Comparison of ENCODE assay signal across 22 cellular contexts in genomic region chr6:118830691-118831090, GRCh38.
DNase-seq lines count a peak whose midpoint lies in the region; ATAC-seq and TF ChIP-seq lines count a peak whose summit lies in the region.
"Had no signal": no experiment of that assay in that cellular context is flagged by ENCODE, and none has a peak within 500 bp of the region (broad histone marks: within the 10 kb centered on the region; RNA-seq: fewer than 3 reads in every experiment).

No MANE protein-coding gene starts in this region.

- H3K36me3 Mint-ChIP-seq in IgD-negative memory B cell (peaks cover 5% of the 10 kb centered on the region), memory B cell (peaks cover 11% of the 10 kb centered on the region)
- peaks cover 31% of the 10 kb centered on the region for H3K36me3 Mint-ChIP-seq in stimulated activated effector memory CD8-positive, alpha-beta T cell treated with anti-CD3 and anti-CD28 coated beads, Interleukin-12 subunit alpha, Interleukin-12 subunit beta, amount 100 ng/mL, for 72 hours

- H3K27me3 Mint-ChIP-seq in IgD-negative memory B cell (no peaks in the 10 kb centered on the region), memory B cell (no peaks in the 10 kb centered on the region)
- H3K27me3 Mint-ChIP-seq: CD4-positive, alpha-beta memory T cell had no signal

- H3K4me1 Mint-ChIP-seq in IgD-negative memory B cell = peaks cover 0 to 3% (median 3%) of the 10 kb centered on the region in 3 donors
- H3K4me1 Mint-ChIP-seq in memory B cell = peaks cover 13% of the 10 kb centered on the region
- H3K4me1 Mint-ChIP-seq in stimulated activated effector memory CD8-positive, alpha-beta T cell treated with anti-CD3 and anti-CD28 coated beads, Interleukin-12 subunit alpha, Interleukin-12 subunit beta, amount 100 ng/mL, for 72 hours = peaks cover 5% of the 10 kb centered on the region
- H3K4me1 Mint-ChIP-seq: GM23338, H9 had no signal

- H3K4me3 Mint-ChIP-seq in IgD-negative memory B cell (no peak overlapping the region), memory B cell (no peak overlapping the region)
- H3K4me3 Mint-ChIP-seq in stimulated activated effector memory CD8-positive, alpha-beta T cell treated with anti-CD3 and anti-CD28 coated beads, Interleukin-12 subunit alpha, Interleukin-12 subunit beta, amount 100 ng/mL, for 72 hours = no peak overlapping the region
- H3K4me3 Mint-ChIP-seq: CD4-positive, alpha-beta memory T cell; GM23338; H9 had no signal

- H3K9me3 Mint-ChIP-seq in IgD-negative memory B cell (peaks cover 4 to 9% (median 5%) of the 10 kb centered on the region in 3 donors), memory B cell (no peaks in the 10 kb centered on the region)
- H3K9me3 Mint-ChIP-seq in stimulated activated effector memory CD8-positive, alpha-beta T cell treated with anti-CD3 and anti-CD28 coated beads, Interleukin-12 subunit alpha, Interleukin-12 subunit beta, amount 100 ng/mL, for 72 hours = no peaks in the 10 kb centered on the region
- H3K9me3 Mint-ChIP-seq: GM23338 had no signal

- DNase-seq in memory B cell (ENCODE audit: low spot score in 2 of 2) (no peak), NCI-H1436 treated with DMSO at 0.1 percent for 48 hours (lab: John Stamatoyannopoulos, UW) (no peak), dedifferentiated amniotic fluid mesenchymal stem cell (ENCODE audit: extremely low spot score) (no peak)
- DNase-seq in stimulated activated effector memory CD8-positive, alpha-beta T cell treated with anti-CD3 and anti-CD28 coated beads, Interleukin-12 subunit alpha, Interleukin-12 subunit beta, amount 100 ng/mL, for 72 hours (ENCODE audit: low spot score in 2 of 2) = no peak
- DNase-seq: 8988T; ACHN; AML-193; C1 segment of cervical spinal cord; Calu3; CD4-positive, alpha-beta memory T cell; COR-L47; DMS53; DMS79 treated with DMSO at 0.1 percent for 48 hours; GF-D8; H9 had no signal

- H3K27ac Mint-ChIP-seq in IgD-negative memory B cell = peak overlapping the region in 2 of 3 donors; percentile 2 to 87
- H3K27ac Mint-ChIP-seq in memory B cell = peak overlapping the region; percentile 12
- H3K27ac Mint-ChIP-seq in stimulated activated effector memory CD8-positive, alpha-beta T cell treated with anti-CD3 and anti-CD28 coated beads, Interleukin-12 subunit alpha, Interleukin-12 subunit beta, amount 100 ng/mL, for 72 hours = peak overlapping the region; percentile 5
- H3K27ac Mint-ChIP-seq: GM23338, H9 had no signal

- no peak for ATAC-seq in SK-N-SH treated with all-trans-retinoic acid at 6 μM for 48 hours
- ATAC-seq in memory B cell (ENCODE audit: low read depth) = no peak
- no peak for ATAC-seq in stimulated activated effector memory CD8-positive, alpha-beta T cell treated with anti-CD3 and anti-CD28 coated beads, Interleukin-12 subunit alpha, Interleukin-12 subunit beta, amount 100 ng/mL, for 72 hours
- no peak for ATAC-seq in GM21381 (IDR thresholded peaks at IDR 0.05; ENCODE audit: unreplicated experiment)
- no peak for ATAC-seq in HG03457 (IDR thresholded peaks at IDR 0.05; ENCODE audit: unreplicated experiment)
- ATAC-seq: A549, GM23338, HCT116 had no signal

TF ChIP-seq in SK-N-SH treated with all-trans-retinoic acid at 6 μM for 48 hours, 23 proteins besides CTCF, POLR2A, EP300 and RAD21:
- TF ChIP-seq ZNF70 (CRISPR knock-in tag; IDR thresholded peaks at IDR 0.05) = no peak
- TF ChIP-seq TCF4 (CRISPR knock-in tag; IDR thresholded peaks at IDR 0.05; ENCODE audit: borderline replicate concordance) = 0 out of 2 replicates have a peak, but pooled peaks have one; percentile 18
- no peak for TF ChIP-seq TOX (CRISPR knock-in tag; IDR thresholded peaks at IDR 0.05; ENCODE audit: borderline replicate concordance)
- TF ChIP-seq ARNTL (CRISPR knock-in tag; IDR thresholded peaks at IDR 0.05; ENCODE audit: borderline replicate concordance, low read depth) = no peak
- TF ChIP-seq BACH2 (CRISPR knock-in tag; IDR thresholded peaks at IDR 0.05; ENCODE audit: borderline replicate concordance) = no peak
- TF ChIP-seq PPARA (CRISPR knock-in tag; IDR thresholded peaks at IDR 0.05; ENCODE audit: borderline replicate concordance) = no peak
